ENCODE assay signal across 8 cellular contexts in genomic region chr1:74197255-74197654, GRCh38. TPM values are rescaled to one million over a fixed set of nuclear protein-coding genes. Genes with fewer than 3 reads are reported as not detected.
DNase-seq lines count a peak whose midpoint lies in the region; ATAC-seq and TF ChIP-seq lines count a peak whose summit lies in the region.

No MANE protein-coding gene starts in this region.

- no peak for DNase-seq in SK-N-SH
- DNase-seq in T-cell = no peak
- DNase-seq in stomach = no peak
- DNase-seq in NCI-H187 treated with DMSO at 0.1 percent for 48 hours (lab: John Stamatoyannopoulos, UW) = no peak

- peak overlapping the region; percentile 77 for H3K4me2 ChIP-seq in SK-N-SH

- H3K27ac Mint-ChIP-seq in T-cell = peak overlapping the region; percentile 88 to 96

- POLR2A ChIA-PET in SK-N-SH (lab: Yijun Ruan, JAX) (no interaction called here), T-cell (lab: Charles Lee) (no interaction called here)

- no peaks in the 10 kb centered on the region for H3K9me3 ChIP-seq in SK-N-SH
- no peaks in the 10 kb centered on the region for H3K9me3 ChIP-seq in gastroesophageal sphincter
- no peaks in the 10 kb centered on the region for H3K9me3 ChIP-seq in stomach

- peaks cover 22 to 34% (median 34%) of the 10 kb centered on the region in 3 donors for H3K4me1 Mint-ChIP-seq in T-cell

- H3K36me3 ChIP-seq in SK-N-SH (replicated peaks in 1 of 2; ENCODE audit: control insufficient read depth in 1 of 2, insufficient read depth in 2 of 2, low read length in 1 of 2) = peaks cover 16 to 18% of the 10 kb centered on the region in 2 experiments
- H3K36me3 ChIP-seq in gastroesophageal sphincter = peaks cover 0 to 14% of the 10 kb centered on the region in 2 donors
- peaks cover 0 to 12% (median 8%) of the 10 kb centered on the region in 4 donors for H3K36me3 ChIP-seq in stomach

- H3K27ac ChIP-seq in SK-N-SH (ENCODE audit: low read depth in 2 of 2, low read length in 1 of 2) = peak overlapping the region; percentile 79 to 90
- H3K27ac ChIP-seq in gastroesophageal sphincter = peak overlapping the region in 3 of 4 donors; percentile 83 to 86 (median 84)
- H3K27ac ChIP-seq in stomach = peak overlapping the region in 4 of 5 donors; percentile 82 to 89 (median 88)

- H3K79me2 ChIP-seq in SK-N-SH (ENCODE audit: insufficient read depth) = peaks cover 7% of the 10 kb centered on the region; the same call in 1 of the 2 replicates

- ATAC-seq in SK-N-SH treated with all-trans-retinoic acid at 6 μM for 48 hours (no peak), T-cell (replicated peaks in 1 of 4) (no peak), gastroesophageal sphincter (no peak), GM21786 (IDR thresholded peaks at IDR 0.05; ENCODE audit: unreplicated experiment) (no peak), HG02798 (IDR thresholded peaks at IDR 0.05; ENCODE audit: poor library complexity, unreplicated experiment) (no peak)

- TF ChIP-seq RAD21 in SK-N-SH (IDR thresholded peaks at IDR 0.05; ENCODE audit: low read length) = no peak

- H3K4me3 Mint-ChIP-seq in T-cell = peak overlapping the region; percentile 87 to 89 (median 88)

- H4K20me1 ChIP-seq in SK-N-SH (ENCODE audit: insufficient read depth) = no peaks in the 10 kb centered on the region

- 94% methylated on average over 5 of the region's 5 CpGs for WGBS in SK-N-SH (ENCODE audit: low lambda C conversion rate)
- WGBS in gastroesophageal sphincter (ENCODE audit: low coverage in 1 of 2), 2 donors = 82 to 83% methylated on average over 5 of the region's 5 CpGs
- WGBS in stomach, 5 donors = 78 to 82% (median 81%) methylated on average over 5 of the region's 5 CpGs

- H3K4me1 ChIP-seq in SK-N-SH (ENCODE audit: control insufficient read depth in 1 of 2, insufficient read depth in 2 of 2, low read depth in 1 of 2, low read length in 1 of 2) (peaks cover 0 to 3% of the 10 kb centered on the region in 2 experiments; a peak in 1 of 4 replicates), gastroesophageal sphincter (peaks cover 0 to 28% (median 2%) of the 10 kb centered on the region in 3 donors), stomach (peaks cover 0 to 24% (median 18%) of the 10 kb centered on the region in 4 donors)

- intact Hi-C loops in stomach (cut with DNase I; ENCODE audit: low total_unique reads) = no loop called here

- TF ChIP-seq POLR2A in gastroesophageal sphincter (IDR thresholded peaks at IDR 0.05) = no peak
- no peak for TF ChIP-seq POLR2A in stomach (IDR thresholded peaks at IDR 0.05)

- TF ChIP-seq CTCF in SK-N-SH (IDR thresholded peaks at IDR 0.05) (no peak), gastroesophageal sphincter (IDR thresholded peaks at IDR 0.05) (no peak), stomach (IDR thresholded peaks at IDR 0.05) (no peak)

- H3K9me3 Mint-ChIP-seq in T-cell = no peaks in the 10 kb centered on the region

- H2AFZ ChIP-seq in SK-N-SH (ENCODE audit: low read depth) = peak overlapping the region; percentile 93

- TF ChIP-seq EP300 in SK-N-SH (IDR thresholded peaks at IDR 0.05; ENCODE audit: borderline replicate concordance in 1 of 2, low read depth in 1 of 2, low read length in 1 of 2) = no peak
- no peak for TF ChIP-seq EP300 in gastroesophageal sphincter (IDR thresholded peaks at IDR 0.05)
- no peak for TF ChIP-seq EP300 in stomach (IDR thresholded peaks at IDR 0.05)

- H3K4me3 ChIP-seq in SK-N-SH (ENCODE audit: low read depth in 2 of 2, low read length in 1 of 2) (peak overlapping the region; percentile 81 to 85), gastroesophageal sphincter (peak overlapping the region; percentile 62 to 88), stomach (peak overlapping the region; percentile 50 to 65 (median 60))

- CTCF ChIA-PET in SK-N-SH (lab: Yijun Ruan, JAX) (interaction anchor here (1.8 kb wide), 1 partner anchor 492 kb away, joined by 4 read pairs; no protein-coding TSS in a partner anchor), T-cell (lab: Charles Lee) (interaction anchor here in 1 of 2 donors (1.7 kb wide), 1 partner anchor 536 kb away, joined by 5 read pairs; the partner anchor contains the start of gene TYW3)

- peaks cover 13% of the 10 kb centered on the region for H3K36me3 Mint-ChIP-seq in T-cell

- H3K27me3 ChIP-seq in SK-N-SH (ENCODE audit: insufficient read depth) (no peaks in the 10 kb centered on the region), gastroesophageal sphincter (no peaks in the 10 kb centered on the region), stomach (no peaks in the 10 kb centered on the region)

- H3K9me2 ChIP-seq in SK-N-SH = no peaks in the 10 kb centered on the region

- H3F3A ChIP-seq in SK-N-SH (replicated peaks; ENCODE audit: insufficient read depth) = peaks cover 6% of the 10 kb centered on the region

- no peaks in the 10 kb centered on the region for H3K27me3 Mint-ChIP-seq in T-cell

- H3K9ac ChIP-seq in SK-N-SH = peak overlapping the region; percentile 82

TF ChIP-seq in SK-N-SH, 30 proteins besides CTCF, POLR2A, EP300 and RAD21 (continues in another document):
- TF ChIP-seq YY1 (IDR thresholded peaks at IDR 0.05; ENCODE audit: low read depth) (no peak), USF1 (IDR thresholded peaks at IDR 0.05; ENCODE audit: borderline replicate concordance, low read depth) (no peak), JUND (IDR thresholded peaks at IDR 0.05) (no peak), RCOR1 (IDR thresholded peaks at IDR 0.05; ENCODE audit: low read length) (no peak), SMC3 (IDR thresholded peaks at IDR 0.05; ENCODE audit: low read depth, low read length) (no peak), IRF3 (IDR thresholded peaks at IDR 0.05; ENCODE audit: low read depth, low read length) (no peak), GABPA (IDR thresholded peaks at IDR 0.05; ENCODE audit: low read depth) (no peak)

TF ChIP-seq in SK-N-SH treated with all-trans-retinoic acid at 6 μM for 48 hours, 23 proteins besides CTCF, POLR2A, EP300 and RAD21:
- no peak for TF ChIP-seq TOX (CRISPR knock-in tag; IDR thresholded peaks at IDR 0.05; ENCODE audit: borderline replicate concordance)
- no peak for TF ChIP-seq SNAI2 (CRISPR knock-in tag; IDR thresholded peaks at IDR 0.05)
- TF ChIP-seq GLIS3 (CRISPR knock-in tag; IDR thresholded peaks at IDR 0.05) = no peak
- TF ChIP-seq ISL1 (CRISPR knock-in tag; IDR thresholded peaks at IDR 0.05) = no peak
- no peak for TF ChIP-seq RARB (CRISPR knock-in tag; IDR thresholded peaks at IDR 0.05)
- no peak for TF ChIP-seq CSDC2 (CRISPR knock-in tag; IDR thresholded peaks at IDR 0.05)
- no peak for TF ChIP-seq TCF4 (CRISPR knock-in tag; IDR thresholded peaks at IDR 0.05; ENCODE audit: borderline replicate concordance)
- TF ChIP-seq BACH2 (CRISPR knock-in tag; IDR thresholded peaks at IDR 0.05; ENCODE audit: borderline replicate concordance) = no peak
- TF ChIP-seq ZNF565 (CRISPR knock-in tag; conservative IDR thresholded peaks at IDR 0.05; ENCODE audit: low read depth) = no peak
- TF ChIP-seq TSHZ2 (CRISPR knock-in tag; IDR thresholded peaks at IDR 0.05) = no peak
- TF ChIP-seq ARNTL (CRISPR knock-in tag; IDR thresholded peaks at IDR 0.05; ENCODE audit: borderline replicate concordance, low read depth) = no peak
- no peak for TF ChIP-seq ZNF8 (CRISPR knock-in tag; IDR thresholded peaks at IDR 0.05)
- TF ChIP-seq ZFP3 (CRISPR knock-in tag; IDR thresholded peaks at IDR 0.05) = no peak
TF ChIP-seq in SK-N-SH treated with all-trans-retinoic acid at 6 μM for 48 hours: peak in this region for 0.

RNA-seq across cellular contexts. Expression of gene LRRIQ3, which starts 0.7 kb away (rescaled TPM):
- polyA plus RNA-seq in SK-N-SH (2012; rRNA removed) (0.56 and 0.70 TPM in 2 replicates), stomach (under 1 TPM; 0.20 to 0.68 (median 0.31) TPM)
- polyA plus RNA-seq in SK-N-SH (2012; cell fraction: cytosol; rRNA removed) = 1.2 and 1.6 TPM in 2 replicates
- 0.31 and 0.39 TPM in 2 replicates for polyA plus RNA-seq in SK-N-SH (2012; cell fraction: nucleus; rRNA removed)
- total RNA-seq in T-cell (1 to 10 TPM in 3 of 5 donors, under 1 TPM in 2; 0.77 to 3.4 (median 1.3) TPM), gastroesophageal sphincter (under 1 TPM in 3 of 4 donors, not detected in 1; 0.16 to 0.54 (median 0.46) TPM), stomach (1 to 10 TPM in 1 of 5 donors, not detected in 4; 2.2 TPM)

RNA-seq across cellular contexts. Expression of gene FPGT, which starts 0.8 kb away (rescaled TPM):
- polyA plus RNA-seq in SK-N-SH (2012; rRNA removed) (3.5 and 5.1 TPM in 2 replicates), stomach (1 to 10 TPM; 5.5 to 9.5 (median 7.5) TPM)
- 5.2 and 6.4 TPM in 2 replicates for polyA plus RNA-seq in SK-N-SH (2012; cell fraction: cytosol; rRNA removed)
- 4.6 and 7.2 TPM in 2 replicates for polyA plus RNA-seq in SK-N-SH (2012; cell fraction: nucleus; rRNA removed)
- total RNA-seq in T-cell (10 to 100 TPM in 2 of 5 donors, 1 to 10 TPM in 3; 4.4 to 13.3 (median 9.1) TPM), gastroesophageal sphincter (10 to 100 TPM in 3 of 4 donors, 1 to 10 TPM in 1; 9.9 to 19.9 (median 13.7) TPM), stomach (10 to 100 TPM in 3 of 5 donors, 1 to 10 TPM in 2; 4.3 to 29.6 (median 22.8) TPM)

RNA-seq across cellular contexts. Expression of gene TNNI3K, which starts 37.9 kb away (rescaled TPM):
- polyA plus RNA-seq in SK-N-SH (2012; rRNA removed) (0.31 and 0.52 TPM in 2 replicates), stomach (1 to 10 TPM in 1 of 3 donors, under 1 TPM in 2; 0.25 to 2.7 (median 0.60) TPM)
- 0.26 and 0.52 TPM in 2 replicates for polyA plus RNA-seq in SK-N-SH (2012; cell fraction: cytosol; rRNA removed)
- polyA plus RNA-seq in SK-N-SH (2012; cell fraction: nucleus; rRNA removed) = 0.38 and 0.69 TPM in 2 replicates
- total RNA-seq in T-cell (1 to 10 TPM in 1 of 5 donors, under 1 TPM in 1, not detected in 3; 0.89 to 1.2 TPM), gastroesophageal sphincter (1 to 10 TPM in 3 of 4 donors, under 1 TPM in 1; 0.32 to 3.9 (median 2.9) TPM), stomach (1 to 10 TPM in 1 of 5 donors, not detected in 4; 7.0 TPM)
